Comparison of ENCODE assay signal across 27 cellular contexts in genomic region chr2:53567073-53567472, GRCh38.
"Had no signal": no experiment of that assay in that cellular context is flagged by ENCODE, and none has a peak within 500 bp of the region (broad histone marks: within the 10 kb centered on the region; RNA-seq: fewer than 3 reads in every experiment).

No MANE protein-coding gene starts in this region.

- H3K9me3 Mint-ChIP-seq: stimulated activated effector memory CD8-positive, alpha-beta T cell treated with anti-CD3 and anti-CD28 coated beads, Interleukin-12 subunit alpha, Interleukin-12 subunit beta, amount 100 ng/mL, for 72 hours; stimulated activated naive CD8-positive, alpha-beta T cell treated with anti-CD3 and anti-CD28 coated beads, Interleukin-15, Interleukin-2, amounts not matched to agents 100 ng/mL and 50 ng/mL, for 24 hours had no signal

- H3K36me3 ChIP-seq: left ventricle myocardium inferior, pancreas, prostate gland, sigmoid colon, spleen, suprapubic skin, thoracic aorta, tibial artery, uterus had no signal

- H3K27ac ChIP-seq: left ventricle myocardium inferior, pancreas, prostate gland, sigmoid colon, spleen, suprapubic skin, thoracic aorta, tibial artery, uterus had no signal

- H3K27me3 ChIP-seq: pancreas, sigmoid colon, spleen, suprapubic skin, tibial artery, uterus had no signal

- H3K36me3 Mint-ChIP-seq: immature natural killer cell; naive thymus-derived CD4-positive, alpha-beta T cell; natural killer cell treated with Interleukin-12 subunit alpha and Interleukin-12 subunit beta and Interleukin-15 and Interleukin-18, amount 100 ng/mL, for 72 hours; stimulated activated effector memory CD8-positive, alpha-beta T cell treated with anti-CD3 and anti-CD28 coated beads, Interleukin-12 subunit alpha, Interleukin-12 subunit beta, amount 100 ng/mL, for 72 hours had no signal

- H3K4me3 Mint-ChIP-seq: immature natural killer cell; naive thymus-derived CD4-positive, alpha-beta T cell; natural killer cell treated with Interleukin-12 subunit alpha and Interleukin-12 subunit beta and Interleukin-15 and Interleukin-18, amount 100 ng/mL, for 72 hours; stimulated activated effector memory CD8-positive, alpha-beta T cell treated with anti-CD3 and anti-CD28 coated beads, Interleukin-12 subunit alpha, Interleukin-12 subunit beta, amount 100 ng/mL, for 72 hours; stimulated activated naive CD8-positive, alpha-beta T cell treated with anti-CD3 and anti-CD28 coated beads, Interleukin-15, Interleukin-2, amounts not matched to agents 100 ng/mL and 50 ng/mL, for 24 hours had no signal

- H3K9me3 ChIP-seq: left ventricle myocardium inferior, mucosa of descending colon, pancreas, prostate gland, sigmoid colon, spleen, suprapubic skin, thoracic aorta, tibial artery, uterus had no signal

- FAIRE-seq: kidney, pancreas, small intestine had no signal

- H3K4me3 ChIP-seq: left ventricle myocardium inferior, lung, mucosa of descending colon, pancreas, prostate gland, sigmoid colon, spleen, suprapubic skin, thoracic aorta, tibial artery, uterus had no signal

- H3K4me1 Mint-ChIP-seq: immature natural killer cell; naive thymus-derived CD4-positive, alpha-beta T cell; stimulated activated effector memory CD8-positive, alpha-beta T cell treated with anti-CD3 and anti-CD28 coated beads, Interleukin-12 subunit alpha, Interleukin-12 subunit beta, amount 100 ng/mL, for 72 hours had no signal

- H3K4me1 ChIP-seq: left ventricle myocardium inferior, pancreas, prostate gland, spleen, suprapubic skin, tibial artery, uterus had no signal

- H3K27ac Mint-ChIP-seq: immature natural killer cell; naive thymus-derived CD4-positive, alpha-beta T cell; natural killer cell treated with Interleukin-12 subunit alpha and Interleukin-12 subunit beta and Interleukin-15 and Interleukin-18, amount 100 ng/mL, for 72 hours; stimulated activated effector memory CD8-positive, alpha-beta T cell treated with anti-CD3 and anti-CD28 coated beads, Interleukin-12 subunit alpha, Interleukin-12 subunit beta, amount 100 ng/mL, for 72 hours; stimulated activated naive CD8-positive, alpha-beta T cell treated with anti-CD3 and anti-CD28 coated beads, Interleukin-15, Interleukin-2, amounts not matched to agents 100 ng/mL and 50 ng/mL, for 24 hours had no signal

- ATAC-seq: mucosa of descending colon; naive thymus-derived CD4-positive, alpha-beta T cell; natural killer cell treated with Interleukin-12 subunit alpha and Interleukin-12 subunit beta and Interleukin-15 and Interleukin-18, amount 100 ng/mL, for 72 hours; pancreas; right cardiac atrium; stimulated activated effector memory CD8-positive, alpha-beta T cell treated with anti-CD3 and anti-CD28 coated beads, Interleukin-12 subunit alpha, Interleukin-12 subunit beta, amount 100 ng/mL, for 72 hours had no signal

- DNase-seq: hypothalamus; immature natural killer cell; kidney; left ventricle myocardium inferior; midbrain; mucosa of descending colon; naive thymus-derived CD4-positive, alpha-beta T cell; nucleus accumbens; pancreas; posterior cingulate gyrus; retina; right cardiac atrium; sigmoid colon; small intestine; spleen; stimulated activated CD4-positive, alpha-beta T cell treated with anti-CD3 and anti-CD28 coated beads, Interleukin-4, amount 100 ng/mL, for 24 hours; stimulated activated naive CD4-positive, alpha-beta T cell; tibial artery; trophoblast cell; uterus had no signal
